In the genomic region with DNA sequence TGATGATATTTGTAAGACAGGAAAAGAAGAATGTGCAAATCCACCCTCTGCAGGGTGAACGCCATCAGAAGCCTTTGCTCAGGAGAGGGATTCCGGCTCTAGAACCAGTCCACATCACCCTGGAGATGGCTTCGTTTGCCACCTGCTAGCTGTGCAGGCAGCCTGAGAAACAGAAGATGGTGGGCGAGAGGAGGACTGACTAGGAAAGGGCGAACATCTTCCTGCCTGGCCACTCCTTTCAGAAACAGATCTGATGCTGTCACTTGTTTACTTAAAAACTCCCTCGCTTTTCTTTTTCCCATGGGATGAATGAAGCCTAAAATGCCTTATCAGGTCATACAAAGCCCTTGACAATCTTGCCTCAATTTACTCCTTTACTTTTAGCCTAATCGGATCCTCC, we compare ENCODE assay signal across 9 cellular contexts. TPM values are rescaled to one million over a fixed set of nuclear protein-coding genes. Genes with fewer than 3 reads are reported as not detected.
A peak's percentile ranks its signal among the peaks of the same experiment; 100 is the strongest.
DNase-seq lines count a peak whose midpoint lies in the region; ATAC-seq, FAIRE-seq and TF ChIP-seq lines count a peak whose summit lies in the region.
"Had no signal": no experiment of that assay in that cellular context is flagged by ENCODE, and none has a peak within 500 bp of the region (broad histone marks: within the 10 kb centered on the region; RNA-seq: fewer than 3 reads in every experiment).

No MANE protein-coding gene starts in this region.

- ATAC-seq in heart right ventricle (no peak), Right ventricle myocardium superior (ENCODE audit: poor library complexity) (no peak)
- ATAC-seq in stimulated activated effector memory CD8-positive, alpha-beta T cell treated with anti-CD3 and anti-CD28 coated beads, Interleukin-12 subunit alpha, Interleukin-12 subunit beta, amount 100 ng/mL, for 72 hours, result no peak

- WGBS in heart right ventricle, 2 donors, result 33 to 35% methylated on average over 7 of the region's 7 CpGs
- whole genome bisulfite sequencing in iPS DF 6.9 (ENCODE audit: insufficient coverage, insufficient read length), result no CpG with 5 or more reads among the region's 7 CpGs

- peaks cover 2 to 75% (median 48%) of the 10 kb centered on the region in 9 donors for H3K4me1 ChIP-seq in heart right ventricle
- H3K4me1 ChIP-seq in iPS DF 6.9 (ENCODE audit: control insufficient read depth, insufficient read depth, low read length), result peaks cover 2% of the 10 kb centered on the region; the same call in 1 of the 2 replicates

- H3K4me3 ChIP-seq in heart right ventricle (peak overlapping the region; percentile 65 to 100 (median 91)), iPS DF 6.9 (ENCODE audit: low read length) (peak overlapping the region; percentile 1; the same call in 1 of the 2 replicates)

- H3K36me3 ChIP-seq in heart right ventricle (peaks cover 0 to 8% (median 0%) of the 10 kb centered on the region in 9 donors), iPS DF 6.9 (ENCODE audit: control insufficient read depth, insufficient read depth, low read length) (no peaks in the 10 kb centered on the region)

- H3K27ac ChIP-seq in heart right ventricle, result peak overlapping the region in 6 of 10 donors; percentile 41 to 93 (median 84)
- H3K27ac ChIP-seq in iPS DF 6.9 (ENCODE audit: low read length), result no peak overlapping the region

- intact Hi-C loops in heart right ventricle (cut with DNase I), result loop anchor here in 2 of 10 donors (10.0 kb wide), 2 partner anchors 110 to 130 kb away; no protein-coding TSS in a partner anchor
- intact Hi-C loops in Right ventricle myocardium superior (cut with DNase I), result no loop called here
- intact Hi-C loops in activated CD4-positive, alpha-beta memory T cell treated with anti-CD3 and anti-CD28 coated beads for 36 hours (cut with micrococcal nuclease), result loop anchor here (5.0 kb wide), 1 partner anchor 38 kb away; no protein-coding TSS in a partner anchor

- CTCF ChIA-PET in activated CD4-positive, alpha-beta memory T cell treated with anti-CD3 and anti-CD28 coated beads for 36 hours (lab: Charles Lee), result interaction anchor here (1.5 kb wide), 1 partner anchor 27 kb away, joined by 4 read pairs; no protein-coding TSS in a partner anchor

- no peak for TF ChIP-seq CTCF in heart right ventricle (IDR thresholded peaks at IDR 0.05)

- H3K27me3 Mint-ChIP-seq in activated CD4-positive, alpha-beta memory T cell treated with anti-CD3 and anti-CD28 coated beads for 36 hours, result no peaks in the 10 kb centered on the region

- peaks cover 22% of the 10 kb centered on the region for H3K36me3 Mint-ChIP-seq in activated CD4-positive, alpha-beta memory T cell treated with anti-CD3 and anti-CD28 coated beads for 36 hours
- H3K36me3 Mint-ChIP-seq in stimulated activated effector memory CD8-positive, alpha-beta T cell treated with anti-CD3 and anti-CD28 coated beads, Interleukin-12 subunit alpha, Interleukin-12 subunit beta, amount 100 ng/mL, for 72 hours, result peaks cover 36% of the 10 kb centered on the region

- H3K9me3 Mint-ChIP-seq in activated CD4-positive, alpha-beta memory T cell treated with anti-CD3 and anti-CD28 coated beads for 36 hours, result no peaks in the 10 kb centered on the region
- H3K9me3 Mint-ChIP-seq in stimulated activated effector memory CD8-positive, alpha-beta T cell treated with anti-CD3 and anti-CD28 coated beads, Interleukin-12 subunit alpha, Interleukin-12 subunit beta, amount 100 ng/mL, for 72 hours, result no peaks in the 10 kb centered on the region

- POLR2A ChIA-PET in activated CD4-positive, alpha-beta memory T cell treated with anti-CD3 and anti-CD28 coated beads for 36 hours (lab: Charles Lee), result interaction anchor here (1.0 kb wide), 1 partner anchor 157 kb away, joined by 3 read pairs; no protein-coding TSS in a partner anchor

- no peak for DNase-seq in heart right ventricle
- DNase-seq in Right ventricle myocardium superior, result no peak
- DNase-seq in activated CD4-positive, alpha-beta memory T cell treated with anti-CD3 and anti-CD28 coated beads for 36 hours, result peak; percentile 48
- DNase-seq in iPS DF 6.9 (ENCODE audit: low read depth, low spot score), result no peak
- DNase-seq in stimulated activated effector memory CD8-positive, alpha-beta T cell treated with anti-CD3 and anti-CD28 coated beads, Interleukin-12 subunit alpha, Interleukin-12 subunit beta, amount 100 ng/mL, for 72 hours (ENCODE audit: low spot score in 2 of 2), result no peak
- DNase-seq in NCI-H187 (lab: John Stamatoyannopoulos, UW), result no peak
- no peak for DNase-seq in NCI-H226
- DNase-seq in urothelium cell line (ENCODE audit: low spot score), result no peak

- H3K9me3 ChIP-seq in heart right ventricle, result no peaks in the 10 kb centered on the region
- no peaks in the 10 kb centered on the region for H3K9me3 ChIP-seq in iPS DF 6.9 (ENCODE audit: control insufficient read depth, insufficient read depth, low read length)

- peaks cover 53% of the 10 kb centered on the region for H3K4me1 Mint-ChIP-seq in activated CD4-positive, alpha-beta memory T cell treated with anti-CD3 and anti-CD28 coated beads for 36 hours (ENCODE audit: low read depth)
- peaks cover 64% of the 10 kb centered on the region for H3K4me1 Mint-ChIP-seq in stimulated activated effector memory CD8-positive, alpha-beta T cell treated with anti-CD3 and anti-CD28 coated beads, Interleukin-12 subunit alpha, Interleukin-12 subunit beta, amount 100 ng/mL, for 72 hours

- H3K27me3 ChIP-seq in heart right ventricle (no peaks in the 10 kb centered on the region), iPS DF 6.9 (ENCODE audit: control insufficient read depth, insufficient read depth, low read length) (peaks cover 2% of the 10 kb centered on the region; the same call in 1 of the 2 replicates)

- peak overlapping the region; percentile 45 for H3K27ac Mint-ChIP-seq in activated CD4-positive, alpha-beta memory T cell treated with anti-CD3 and anti-CD28 coated beads for 36 hours
- peak overlapping the region; percentile 91 for H3K27ac Mint-ChIP-seq in stimulated activated effector memory CD8-positive, alpha-beta T cell treated with anti-CD3 and anti-CD28 coated beads, Interleukin-12 subunit alpha, Interleukin-12 subunit beta, amount 100 ng/mL, for 72 hours

- no peak for FAIRE-seq in urothelium cell line (lab: Jason Lieb, UNC)
- FAIRE-seq: colon had no signal

- H3K4me3 Mint-ChIP-seq in activated CD4-positive, alpha-beta memory T cell treated with anti-CD3 and anti-CD28 coated beads for 36 hours, result peak overlapping the region; percentile 90
- H3K4me3 Mint-ChIP-seq in stimulated activated effector memory CD8-positive, alpha-beta T cell treated with anti-CD3 and anti-CD28 coated beads, Interleukin-12 subunit alpha, Interleukin-12 subunit beta, amount 100 ng/mL, for 72 hours, result peak overlapping the region; percentile 93

RNA-seq across cellular contexts. Expression of gene PTPRA, which starts 1.2 kb away (rescaled TPM):
- total RNA-seq in heart right ventricle (10 to 100 TPM; 22.1 to 37.3 (median 30.1) TPM), Right ventricle myocardium superior (24.2 TPM)
- 10 to 100 TPM in 1 of 2 donors, 1 to 10 TPM in 1; 8.9 to 16.7 TPM for polyA plus RNA-seq in heart right ventricle
- 10 to 100 TPM; 61.1 to 62.8 TPM for total RNA-seq in activated CD4-positive, alpha-beta memory T cell treated with anti-CD3 and anti-CD28 coated beads for 36 hours

RNA-seq across cellular contexts. Expression of gene VPS16, which starts 33.9 kb away (rescaled TPM):
- total RNA-seq in heart right ventricle (10 to 100 TPM; 13.0 to 22.8 (median 19.3) TPM), Right ventricle myocardium superior (17.1 TPM)
- polyA plus RNA-seq in heart right ventricle, result 10 to 100 TPM; 23.6 to 44.7 TPM
- total RNA-seq in activated CD4-positive, alpha-beta memory T cell treated with anti-CD3 and anti-CD28 coated beads for 36 hours, result 10 to 100 TPM; 51.2 to 53.0 TPM

RNA-seq across cellular contexts. Expression of gene PCED1A, which starts 34.0 kb away (rescaled TPM):
- total RNA-seq in heart right ventricle, result 10 to 100 TPM in 3 of 10 donors, 1 to 10 TPM in 7; 4.5 to 11.9 (median 6.5) TPM
- polyA plus RNA-seq in heart right ventricle, result 10 to 100 TPM; 10.3 to 36.9 TPM
- 7.3 TPM for total RNA-seq in Right ventricle myocardium superior
- 10 to 100 TPM; 37.0 to 40.0 TPM for total RNA-seq in activated CD4-positive, alpha-beta memory T cell treated with anti-CD3 and anti-CD28 coated beads for 36 hours

RNA-seq across cellular contexts. Expression of gene TMEM239, which starts 58.3 kb away (rescaled TPM):
- not detected for total RNA-seq in heart right ventricle
- polyA plus RNA-seq in heart right ventricle, result not detected
- not detected for total RNA-seq in Right ventricle myocardium superior
- total RNA-seq in activated CD4-positive, alpha-beta memory T cell treated with anti-CD3 and anti-CD28 coated beads for 36 hours, result not detected

RNA-seq across cellular contexts. Expression of gene C20orf141, which starts 59.7 kb away (rescaled TPM):
- total RNA-seq in heart right ventricle (not detected), Right ventricle myocardium superior (not detected)
- not detected for polyA plus RNA-seq in heart right ventricle
- not detected for total RNA-seq in activated CD4-positive, alpha-beta memory T cell treated with anti-CD3 and anti-CD28 coated beads for 36 hours
